ENCODE assay signal across 9 cellular contexts in genomic region chr19:13881692-13882418, GRCh38. TPM values are rescaled to one million over a fixed set of nuclear protein-coding genes. Genes with fewer than 3 reads are reported as not detected.
A peak's percentile ranks its signal among the peaks of the same experiment; 100 is the strongest.
DNase-seq lines count a peak whose midpoint lies in the region; ATAC-seq and TF ChIP-seq lines count a peak whose summit lies in the region.
"Had no signal": no experiment of that assay in that cellular context is flagged by ENCODE, and none has a peak within 500 bp of the region (broad histone marks: within the 10 kb centered on the region; RNA-seq: fewer than 3 reads in every experiment).

No MANE protein-coding gene starts in this region.

- ATAC-seq in T-cell (replicated peaks in 1 of 4): peak in 3 of 4 experiments; percentile 10 to 33 (median 32)
- ATAC-seq in effector memory CD8-positive, alpha-beta T cell (replicated peaks): peak; percentile 5
- no peak for ATAC-seq in gastrocnemius medialis
- ATAC-seq in GM18909 (IDR thresholded peaks at IDR 0.05; ENCODE audit: poor library complexity, unreplicated experiment): no peak
- ATAC-seq in GM21390 (IDR thresholded peaks at IDR 0.05; ENCODE audit: unreplicated experiment): no peak

- H3K9me3 ChIP-seq in gastrocnemius medialis (no peaks in the 10 kb centered on the region), uterus (no peaks in the 10 kb centered on the region)

- intact Hi-C loops in gastrocnemius medialis (cut with DNase I; ENCODE audit: low total_unique reads): loop anchor here (2.0 to 5.0 kb wide), 3 partner anchors 25 to 255 kb away; partner anchors contain the start of genes ASF1B, BRME1, CC2D1A and DCAF15
- intact Hi-C loops in uterus (cut with DNase I; ENCODE audit: low total_unique reads): no loop called here

- no peak for TF ChIP-seq POLR2A in gastrocnemius medialis (IDR thresholded peaks at IDR 0.05)
- TF ChIP-seq POLR2A in uterus (IDR thresholded peaks at IDR 0.05): no peak

- POLR2A ChIA-PET in T-cell (lab: Charles Lee): interaction anchor here in 1 of 2 donors (0.6 kb wide), 1 partner anchor 502 kb away, joined by 4 read pairs; no protein-coding TSS in a partner anchor

- H3K27ac Mint-ChIP-seq in T-cell: peak overlapping the region; percentile 81 to 85
- H3K27ac Mint-ChIP-seq in effector memory CD8-positive, alpha-beta T cell: peak overlapping the region; percentile 86 to 89

- peaks cover 13 to 17% of the 10 kb centered on the region in 2 donors for H3K4me1 ChIP-seq in gastrocnemius medialis
- H3K4me1 ChIP-seq in uterus: no peaks in the 10 kb centered on the region

- TF ChIP-seq CTCF in gastrocnemius medialis (IDR thresholded peaks at IDR 0.05 in 4 of 5, conservative IDR thresholded peaks at IDR 0.05 in 1 of 5) (no peak), uterus (IDR thresholded peaks at IDR 0.05) (no peak)

- H3K36me3 ChIP-seq in gastrocnemius medialis: no peaks in the 10 kb centered on the region
- H3K36me3 ChIP-seq in uterus: no peaks in the 10 kb centered on the region

- peaks cover 37 to 46% (median 41%) of the 10 kb centered on the region in 3 donors for H3K4me1 Mint-ChIP-seq in T-cell
- H3K4me1 Mint-ChIP-seq in effector memory CD8-positive, alpha-beta T cell (ENCODE audit: low read depth in 2 of 2): peaks cover 35 to 56% of the 10 kb centered on the region in 2 donors

- no peaks in the 10 kb centered on the region for H3K27me3 ChIP-seq in gastrocnemius medialis
- H3K27me3 ChIP-seq in uterus: no peaks in the 10 kb centered on the region

- H3K9me3 Mint-ChIP-seq in T-cell: no peaks in the 10 kb centered on the region
- H3K9me3 Mint-ChIP-seq in effector memory CD8-positive, alpha-beta T cell: no peaks in the 10 kb centered on the region

- in situ Hi-C loops in gastrocnemius medialis (cut with MboI; ENCODE audit: low sequenced_read_pairs in 4 of 4): loop anchor here (10.0 to 25.0 kb wide), 3 partner anchors 163 to 480 kb away; no protein-coding TSS in a partner anchor

- H3K27ac ChIP-seq in gastrocnemius medialis: peak overlapping the region; percentile 77 to 92 (median 80)
- peak overlapping the region in 1 of 2 donors; percentile 79 for H3K27ac ChIP-seq in uterus

- H3K27me3 Mint-ChIP-seq in T-cell: no peaks in the 10 kb centered on the region
- H3K27me3 Mint-ChIP-seq in effector memory CD8-positive, alpha-beta T cell: no peaks in the 10 kb centered on the region

- H3K4me3 ChIP-seq in gastrocnemius medialis: no peak overlapping the region
- no peak overlapping the region for H3K4me3 ChIP-seq in uterus

- DNase-seq in H4 (ENCODE audit: low spot score) (peak; percentile 48), T-cell (peak in 13 of 34 experiments; percentile 27 to 49 (median 39)), gastrocnemius medialis (no peak), NCI-H82 treated with DMSO at 0.1 percent for 48 hours (lab: John Stamatoyannopoulos, UW; ENCODE audit: unreplicated experiment) (no peak), uterus (no peak)
- DNase-seq in effector memory CD8-positive, alpha-beta T cell: no peak

- H3K4me3 Mint-ChIP-seq in T-cell: peak overlapping the region; percentile 10 to 71 (median 41)
- peak overlapping the region; percentile 73 to 79 for H3K4me3 Mint-ChIP-seq in effector memory CD8-positive, alpha-beta T cell

- no peaks in the 10 kb centered on the region for H3K36me3 Mint-ChIP-seq in T-cell
- H3K36me3 Mint-ChIP-seq in effector memory CD8-positive, alpha-beta T cell (ENCODE audit: insufficient read depth): peaks cover 8% of the 10 kb centered on the region

- CTCF ChIA-PET in T-cell (lab: Charles Lee): interaction anchor here (0.6 to 1.0 kb wide), 9 partner anchors 21 to 625 kb away, joined by 3 to 6 read pairs (median 3); partner anchors contain the start of genes ASF1B (in 1 of the 2) and IL27RA (in 1 of the 2)

RNA-seq across cellular contexts. Expression of gene NANOS3, which starts 4.9 kb away (rescaled TPM):
- total RNA-seq in H4 (2014; rRNA removed; shearing (Covaris generic)): not detected in 2 replicates
- total RNA-seq in T-cell (1 to 10 TPM in 3 of 5 donors, under 1 TPM in 1, not detected in 1; 0.85 to 2.3 (median 1.5) TPM), gastrocnemius medialis (not detected), uterus (1 to 10 TPM in 1 of 4 donors, not detected in 3; 1.2 TPM)
- total RNA-seq: kidney epithelial cell had no signal

RNA-seq across cellular contexts. Expression of gene BRME1, which starts 24.1 kb away (rescaled TPM):
- total RNA-seq in H4 (2014; rRNA removed; shearing (Covaris generic)): 2.3 and 5.3 TPM in 2 replicates
- total RNA-seq in T-cell: 1 to 10 TPM; 1.3 to 3.6 (median 1.7) TPM
- total RNA-seq in gastrocnemius medialis: 1 to 10 TPM in 1 of 4 donors, under 1 TPM in 3; 0.19 to 1.0 (median 0.56) TPM
- total RNA-seq in uterus: 1 to 10 TPM in 3 of 4 donors, not detected in 1; 4.8 to 7.7 (median 5.8) TPM

RNA-seq across cellular contexts. Expression of gene CC2D1A, which starts 24.1 kb away (rescaled TPM):
- 13.5 and 14.9 TPM in 2 replicates for total RNA-seq in H4 (2014; rRNA removed; shearing (Covaris generic))
- total RNA-seq in T-cell (10 to 100 TPM; 25.9 to 41.3 (median 37.4) TPM), gastrocnemius medialis (10 to 100 TPM; 22.3 to 44.9 (median 33.7) TPM), uterus (10 to 100 TPM in 2 of 4 donors, 1 to 10 TPM in 2; 3.2 to 44.4 (median 13.2) TPM)

RNA-seq across cellular contexts. Expression of gene PODNL1, which starts 56.4 kb away (rescaled TPM):
- 2.9 and 4.9 TPM in 2 replicates for total RNA-seq in H4 (2014; rRNA removed; shearing (Covaris generic))
- under 1 TPM in 1 of 5 donors, not detected in 4; 0.09 TPM for total RNA-seq in T-cell
- under 1 TPM in 2 of 4 donors, not detected in 2; 0.55 to 0.61 TPM for total RNA-seq in gastrocnemius medialis
- total RNA-seq in uterus: under 1 TPM in 2 of 4 donors, not detected in 2; 0.55 to 0.98 TPM
- total RNA-seq: kidney epithelial cell had no signal

Comparison
In these comparisons a context has a peak if more than half of its experiments do, and no peak if none do; other contexts are left out.
1. ATAC-seq: peak in T-cell (3 of 4) and effector memory CD8-positive, alpha-beta T cell (single experiment); none in gastrocnemius medialis (0 of 2), GM18909 (single experiment) and GM21390 (single experiment).